8 cellular contexts compared by ENCODE assay signal in genomic region chr20:62804632-62805364, GRCh38. TPM values are rescaled to one million over a fixed set of nuclear protein-coding genes. Genes with fewer than 3 reads are reported as not detected.
A peak's percentile ranks its signal among the peaks of the same experiment; 100 is the strongest.
DNase-seq lines count a peak whose midpoint lies in the region; ATAC-seq and TF ChIP-seq lines count a peak whose summit lies in the region.

A gene with protein sequence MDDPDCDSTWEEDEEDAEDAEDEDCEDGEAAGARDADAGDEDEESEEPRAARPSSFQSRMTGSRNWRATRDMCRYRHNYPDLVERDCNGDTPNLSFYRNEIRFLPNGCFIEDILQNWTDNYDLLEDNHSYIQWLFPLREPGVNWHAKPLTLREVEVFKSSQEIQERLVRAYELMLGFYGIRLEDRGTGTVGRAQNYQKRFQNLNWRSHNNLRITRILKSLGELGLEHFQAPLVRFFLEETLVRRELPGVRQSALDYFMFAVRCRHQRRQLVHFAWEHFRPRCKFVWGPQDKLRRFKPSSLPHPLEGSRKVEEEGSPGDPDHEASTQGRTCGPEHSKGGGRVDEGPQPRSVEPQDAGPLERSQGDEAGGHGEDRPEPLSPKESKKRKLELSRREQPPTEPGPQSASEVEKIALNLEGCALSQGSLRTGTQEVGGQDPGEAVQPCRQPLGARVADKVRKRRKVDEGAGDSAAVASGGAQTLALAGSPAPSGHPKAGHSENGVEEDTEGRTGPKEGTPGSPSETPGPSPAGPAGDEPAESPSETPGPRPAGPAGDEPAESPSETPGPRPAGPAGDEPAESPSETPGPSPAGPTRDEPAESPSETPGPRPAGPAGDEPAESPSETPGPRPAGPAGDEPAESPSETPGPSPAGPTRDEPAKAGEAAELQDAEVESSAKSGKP (plus strand): TSS chr20:62804835. CDS start chr20:62804860, 25 bp downstream.

- peak within 1 kb of the TSS; percentile 98 for H3K4me3 Mint-ChIP-seq in activated CD4-positive, alpha-beta memory T cell treated with anti-CD3 and anti-CD28 coated beads, Interleukin-2, amount 10 ng/mL, durations not matched to agents 7 days and 5 days

- peak; percentile 60 for ATAC-seq in GM19452 (IDR thresholded peaks at IDR 0.05; ENCODE audit: unreplicated experiment)
- no peak for ATAC-seq in HG03571 (IDR thresholded peaks at IDR 0.05; ENCODE audit: unreplicated experiment)

- H3K27me3 Mint-ChIP-seq in activated CD4-positive, alpha-beta memory T cell treated with anti-CD3 and anti-CD28 coated beads, Interleukin-2, amount 10 ng/mL, durations not matched to agents 7 days and 5 days: no peaks in the 10 kb centered on the region

- CTCF ChIA-PET in BJ (lab: Yijun Ruan, JAX): interaction anchor here (1.2 to 1.3 kb wide), 2 partner anchors 11 to 137 kb away, joined by 3 read pairs; no protein-coding TSS in a partner anchor
- CTCF ChIA-PET in activated CD4-positive, alpha-beta memory T cell treated with anti-CD3 and anti-CD28 coated beads, Interleukin-2, amount 10 ng/mL, durations not matched to agents 7 days and 5 days (lab: Charles Lee): interaction anchor here (0.8 to 1.7 kb wide), 4 partner anchors 9 to 13 kb away, joined by 3 to 6 read pairs (median 3); partner anchors contain the start of gene MRGBP

- H3K4me1 Mint-ChIP-seq in activated CD4-positive, alpha-beta memory T cell treated with anti-CD3 and anti-CD28 coated beads, Interleukin-2, amount 10 ng/mL, durations not matched to agents 7 days and 5 days: peaks cover 30% of the 10 kb centered on the region

- no peaks in the 10 kb centered on the region for H3K9me3 Mint-ChIP-seq in activated CD4-positive, alpha-beta memory T cell treated with anti-CD3 and anti-CD28 coated beads, Interleukin-2, amount 10 ng/mL, durations not matched to agents 7 days and 5 days

- H3K36me3 Mint-ChIP-seq in activated CD4-positive, alpha-beta memory T cell treated with anti-CD3 and anti-CD28 coated beads, Interleukin-2, amount 10 ng/mL, durations not matched to agents 7 days and 5 days (ENCODE audit: low read depth): peaks cover 42% of the 10 kb centered on the region

- H3K36me3 ChIP-seq in BJ (ENCODE audit: control insufficient read depth, insufficient read depth, low read length): peaks cover 26% of the 10 kb centered on the region

- H3K27me3 ChIP-seq in BJ (ENCODE audit: control insufficient read depth, insufficient read depth, low read length): no peaks in the 10 kb centered on the region

- H3K27ac Mint-ChIP-seq in activated CD4-positive, alpha-beta memory T cell treated with anti-CD3 and anti-CD28 coated beads, Interleukin-2, amount 10 ng/mL, durations not matched to agents 7 days and 5 days: peak within 1 kb of the TSS; percentile 91

- DNase-seq in BJ (ENCODE audit: low read depth) (no peak), NCI-H146 treated with DMSO at 0.1 percent for 48 hours (lab: John Stamatoyannopoulos, UW; ENCODE audit: unreplicated experiment) (peak; percentile 23), medulla oblongata (ENCODE audit: extremely low spot score) (peak; percentile 51)
- DNase-seq in activated CD4-positive, alpha-beta memory T cell treated with anti-CD3 and anti-CD28 coated beads, Interleukin-2, amount 10 ng/mL, durations not matched to agents 7 days and 5 days: peak; percentile 77
- peak; percentile 72 for DNase-seq in effector CD8-positive, alpha-beta T cell (lab: John Stamatoyannopoulos, UW)
- peak; percentile 39 for DNase-seq in stimulated activated CD8-positive, alpha-beta memory T cell treated with anti-CD3 and anti-CD28 coated beads, Interleukin-15, amount 100 ng/mL, for 1 hour (ENCODE audit: low read depth)

- POLR2A ChIA-PET in BJ (lab: Charles Lee): no interaction called here
- POLR2A ChIA-PET in activated CD4-positive, alpha-beta memory T cell treated with anti-CD3 and anti-CD28 coated beads, Interleukin-2, amount 10 ng/mL, durations not matched to agents 7 days and 5 days (lab: Charles Lee): interaction anchor here (1.2 to 3.9 kb wide), 5 partner anchors 10 to 162 kb away, joined by 4 to 33 read pairs (median 7); partner anchors contain the start of genes MRGBP and SLCO4A1

- no peak for TF ChIP-seq CTCF in BJ (IDR thresholded peaks at IDR 0.05; ENCODE audit: insufficient read depth, low read depth, low read length)

- peak within 1 kb of the TSS; percentile 93 for H3K4me3 ChIP-seq in BJ (ENCODE audit: low read depth, low read length)

RNA-seq across cellular contexts. Expression of the gene that starts here (rescaled TPM):
- 25.6 and 34.2 TPM in 2 replicates for polyA plus RNA-seq in BJ (2011; rRNA removed)
- 18.9 and 26.4 TPM in 2 replicates for polyA minus RNA-seq in BJ (2011; rRNA and poly(A)+ RNA removed)
- 10 to 100 TPM; 71.1 to 73.4 TPM for total RNA-seq in activated CD4-positive, alpha-beta memory T cell treated with anti-CD3 and anti-CD28 coated beads, Interleukin-2, amount 10 ng/mL, durations not matched to agents 7 days and 5 days
